9 cellular contexts compared by ENCODE assay signal in the genomic region with DNA sequence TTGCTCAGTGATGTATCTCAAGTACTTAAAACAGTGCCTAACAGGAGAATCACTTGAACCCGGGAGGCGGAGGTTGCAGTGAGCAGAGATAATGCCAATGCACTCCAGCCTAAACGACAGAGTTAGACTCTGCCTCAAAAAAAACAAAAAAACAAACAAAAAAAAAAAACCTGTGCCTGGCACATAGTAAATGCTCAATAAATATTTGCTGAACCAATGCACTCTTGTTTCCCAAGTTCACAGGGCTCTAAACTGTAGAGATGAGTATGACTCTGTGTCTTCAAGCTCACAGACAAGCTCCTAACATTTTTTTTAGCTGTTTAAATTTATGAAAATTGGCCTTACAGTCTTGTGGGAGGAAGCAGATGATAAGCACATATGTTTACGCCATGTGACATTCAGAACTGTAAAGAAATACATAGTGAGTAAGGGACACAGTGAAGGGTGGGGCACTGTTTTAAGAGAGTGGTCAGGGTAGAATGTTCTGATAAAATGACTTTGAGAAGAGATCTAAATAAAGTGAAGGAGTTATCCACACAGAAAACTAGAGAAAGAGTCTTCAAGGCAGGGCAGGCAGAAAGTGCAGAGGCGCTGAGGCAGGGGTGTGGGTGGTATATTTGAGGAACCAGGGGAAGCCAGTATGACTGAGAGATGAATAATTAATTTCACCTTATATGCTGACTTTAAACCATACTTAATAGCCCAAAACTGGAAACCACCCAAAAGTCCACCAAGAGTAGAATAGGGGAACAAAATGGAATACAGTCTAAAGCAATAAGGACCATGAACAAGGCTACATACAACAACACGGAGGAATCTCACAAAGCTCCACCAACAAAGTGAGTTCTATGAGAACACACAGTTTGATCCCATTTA. TPM values are rescaled to one million over a fixed set of nuclear protein-coding genes. Genes with fewer than 3 reads are reported as not detected.
DNase-seq lines count a peak whose midpoint lies in the region; ATAC-seq and TF ChIP-seq lines count a peak whose summit lies in the region.
"Had no signal": no experiment of that assay in that cellular context is flagged by ENCODE, and none has a peak within 500 bp of the region (broad histone marks: within the 10 kb centered on the region; RNA-seq: fewer than 3 reads in every experiment).

No MANE protein-coding gene starts in this region.

- DNase-seq in T-helper 1 cell (no peak), HUDEP-2 (lab: John Stamatoyannopoulos, UW; ENCODE audit: unreplicated experiment in 76 of 76) (peak in 72 of 76 experiments; percentile 22 to 89 (median 57)), glutamatergic neuron (no peak), NCI-H1092 (lab: John Stamatoyannopoulos, UW) (no peak), NCI-H345 (lab: John Stamatoyannopoulos, UW) (no peak), hypothalamus (lab: John Stamatoyannopoulos, UW) (no peak)
- DNase-seq: NCI-H1417 treated with DMSO at 0.1 percent for 48 hours had no signal

- peaks cover 4% of the 10 kb centered on the region for H3K36me3 Mint-ChIP-seq in T-helper 1 cell treated with Interleukin-12 subunit alpha and Interleukin-12 subunit beta and Interleukin-4 antibody, amounts not matched to agents 30 μg/mL and 1 μg/mL, for 36 hours (ENCODE audit: low read depth)
- H3K36me3 Mint-ChIP-seq in glutamatergic neuron (ENCODE audit: unreplicated experiment) = no peaks in the 10 kb centered on the region

- ATAC-seq in GM21576 (IDR thresholded peaks at IDR 0.05; ENCODE audit: unreplicated experiment) = peak; percentile 21

- H3K27me3 Mint-ChIP-seq in T-helper 1 cell treated with Interleukin-12 subunit alpha and Interleukin-12 subunit beta and Interleukin-4 antibody, amounts not matched to agents 30 μg/mL and 1 μg/mL, for 36 hours (ENCODE audit: low read depth) = no peaks in the 10 kb centered on the region
- H3K27me3 Mint-ChIP-seq in glutamatergic neuron (ENCODE audit: unreplicated experiment) = peaks cover 5% of the 10 kb centered on the region

- H3K9me3 Mint-ChIP-seq in T-helper 1 cell treated with Interleukin-12 subunit alpha and Interleukin-12 subunit beta and Interleukin-4 antibody, amounts not matched to agents 30 μg/mL and 1 μg/mL, for 36 hours = no peaks in the 10 kb centered on the region
- H3K9me3 Mint-ChIP-seq in glutamatergic neuron (ENCODE audit: unreplicated experiment) = peaks cover 11% of the 10 kb centered on the region

- peak overlapping the region; percentile 65 for H3K27ac Mint-ChIP-seq in T-helper 1 cell treated with Interleukin-12 subunit alpha and Interleukin-12 subunit beta and Interleukin-4 antibody, amounts not matched to agents 30 μg/mL and 1 μg/mL, for 36 hours
- H3K27ac Mint-ChIP-seq in glutamatergic neuron (ENCODE audit: unreplicated experiment) = peak overlapping the region; percentile 67

- no peak for TF ChIP-seq CTCF in glutamatergic neuron (IDR thresholded peaks at IDR 0.05; ENCODE audit: partially characterized antibody, unreplicated experiment)

- H3K4me3 Mint-ChIP-seq in T-helper 1 cell treated with Interleukin-12 subunit alpha and Interleukin-12 subunit beta and Interleukin-4 antibody, amounts not matched to agents 30 μg/mL and 1 μg/mL, for 36 hours = no peak overlapping the region
- peak overlapping the region; percentile 70 for H3K4me3 Mint-ChIP-seq in glutamatergic neuron (ENCODE audit: unreplicated experiment)

- H3K4me1 Mint-ChIP-seq in T-helper 1 cell treated with Interleukin-12 subunit alpha and Interleukin-12 subunit beta and Interleukin-4 antibody, amounts not matched to agents 30 μg/mL and 1 μg/mL, for 36 hours (ENCODE audit: low read depth) = peaks cover 30% of the 10 kb centered on the region
- peaks cover 50% of the 10 kb centered on the region for H3K4me1 Mint-ChIP-seq in glutamatergic neuron (ENCODE audit: low read depth, unreplicated experiment)

RNA-seq across cellular contexts. Expression of a gene that starts 8.7 kb away (rescaled TPM):
- total RNA-seq in glutamatergic neuron (ENCODE audit: unreplicated experiment) = 48.4 TPM

Comparison
In these comparisons a context has a peak if more than half of its experiments do, and no peak if none do; other contexts are left out.
1. DNase-seq: peak in HUDEP-2 (72 of 76); none in T-helper 1 cell (0 of 5), glutamatergic neuron (single experiment), NCI-H1092 (single experiment), NCI-H345 (single experiment) and hypothalamus (0 of 51).